32 cellular contexts compared by ENCODE assay signal in the genomic region with DNA sequence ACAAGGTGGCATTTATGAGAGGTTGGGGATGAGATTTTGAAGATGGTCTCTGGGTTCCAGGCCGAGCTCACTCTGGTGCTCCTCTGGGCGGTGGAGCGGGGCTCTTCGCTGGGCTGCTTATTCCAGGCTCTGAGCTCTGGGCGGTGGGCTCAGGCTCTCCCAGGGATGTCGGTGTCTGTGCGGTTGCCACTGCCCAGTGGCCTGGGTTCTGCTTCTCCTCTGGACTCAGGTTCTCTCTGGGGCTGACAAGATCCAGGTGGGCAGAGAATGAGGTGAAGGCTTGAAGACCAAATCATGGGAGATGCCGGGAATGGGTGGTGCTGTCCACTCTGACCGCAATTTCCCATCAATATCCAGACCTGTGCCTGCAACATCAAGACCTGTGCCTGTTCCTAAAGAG.
"Had no signal": no experiment of that assay in that cellular context is flagged by ENCODE, and none has a peak within 500 bp of the region (broad histone marks: within the 10 kb centered on the region; RNA-seq: fewer than 3 reads in every experiment).

No MANE protein-coding gene starts in this region.

- H3K4me1 ChIP-seq: foreskin keratinocyte, gastrocnemius medialis had no signal

- FAIRE-seq: astrocyte, bronchial epithelial cell, colon had no signal

- H3K9me3 ChIP-seq: esophagus muscularis mucosa, gastrocnemius medialis had no signal

- H3K27me3 ChIP-seq: brain microvascular endothelial cell, foreskin keratinocyte had no signal

- DNase-seq: activated B cell treated with CpG ODN at 0.5 μM for 24 hours; activated CD4-positive, alpha-beta T cell treated with anti-CD3 and anti-CD28 coated beads for 48 hours; activated CD4-positive, alpha-beta T cell treated with anti-CD3 and anti-CD28 coated beads, Interleukin-2, amount 50 U/mL, for 1 hour; activated CD4-positive, alpha-beta T cell treated with anti-CD3 and anti-CD28 coated beads, Interleukin-2, amount 50 U/mL, for 48 hours; activated CD8-positive, alpha-beta memory T cell treated with anti-CD3 and anti-CD28 coated beads for 24 hours; activated CD8-positive, alpha-beta memory T cell treated with anti-CD3 and anti-CD28 coated beads, Interleukin-2, amount 50 U/mL, for 4 hours; activated CD8-positive, alpha-beta T cell treated with anti-CD3 and anti-CD28 coated beads for 36 hours; activated gamma-delta T cell; activated naive CD4-positive, alpha-beta T cell treated with anti-CD3 and anti-CD28 coated beads, Interleukin-2, amount 10 ng/mL, durations not matched to agents 7 days and 5 days; activated naive CD8-positive, alpha-beta T cell treated with anti-CD3 and anti-CD28 coated beads, Interleukin-2, amount 10 ng/mL, durations not matched to agents 7 days and 5 days; activated T-cell treated with anti-CD3 and anti-CD28 coated beads for 4 hours; activated T-cell treated with anti-CD3 and anti-CD28 coated beads, Interleukin-2, amount 50 U/mL, for 24 hours; activated T-cell treated with anti-CD3 and anti-CD28 coated beads, Interleukin-2, amount 50 U/mL, for 72 hours; brain microvascular endothelial cell; cortex of kidney; dermis blood vessel endothelial cell; effector CD4-positive, alpha-beta T cell; effector memory CD8-positive, alpha-beta T cell; erythroblast; foreskin keratinocyte; gastrocnemius medialis; glutamatergic neuron; SW 1271; T-helper 1 cell; T-helper 17 cell; T1000; WERI-Rb-1 had no signal

- ATAC-seq: activated CD4-positive, CD25-positive, alpha-beta regulatory T cell treated with anti-CD3 and anti-CD28 coated beads, Interleukin-2, amount 50 U/mL, for 24 hours; activated CD8-positive, alpha-beta T cell treated with anti-CD3 and anti-CD28 coated beads for 36 hours; foreskin keratinocyte; gastrocnemius medialis; T-helper 17 cell had no signal

- H3K36me3 ChIP-seq: brain microvascular endothelial cell, esophagus muscularis mucosa, gastrocnemius medialis, WERI-Rb-1 had no signal

- H3K4me3 ChIP-seq: esophagus muscularis mucosa, gastrocnemius medialis had no signal

- H3K27ac ChIP-seq: brain microvascular endothelial cell, esophagus muscularis mucosa, foreskin keratinocyte, gastrocnemius medialis, WERI-Rb-1 had no signal
